Comparison of ENCODE assay signal across 8 cellular contexts in genomic region chr22:23750374-23750743, GRCh38. TPM values are rescaled to one million over a fixed set of nuclear protein-coding genes. Genes with fewer than 3 reads are reported as not detected.
A peak's percentile ranks its signal among the peaks of the same experiment; 100 is the strongest.
DNase-seq lines count a peak whose midpoint lies in the region; ATAC-seq and TF ChIP-seq lines count a peak whose summit lies in the region.

No MANE protein-coding gene starts in this region.

- H3K4me1 Mint-ChIP-seq in CD4-positive, alpha-beta T cell (ENCODE audit: low read depth) = peaks cover 12% of the 10 kb centered on the region
- H3K4me1 Mint-ChIP-seq in endodermal cell (peaks cover 10% of the 10 kb centered on the region), neural progenitor cell (peaks cover 28% of the 10 kb centered on the region)

- no peak for ATAC-seq in CD4-positive, alpha-beta T cell (ENCODE audit: poor library complexity)

- H3K4me2 ChIP-seq in OCI-LY7 (ENCODE audit: low read length) (peak overlapping the region; percentile 93), neural progenitor cell (peak overlapping the region; percentile 95)

- H2AFZ ChIP-seq in OCI-LY7 (ENCODE audit: low read length) (no peak overlapping the region), neural progenitor cell (replicated peaks) (peak overlapping the region; percentile 86)

- H3K9me2 ChIP-seq in OCI-LY7 (ENCODE audit: insufficient read depth, low read length) = no peaks in the 10 kb centered on the region

- H3K27me3 ChIP-seq in CD4-positive, alpha-beta T cell (ENCODE audit: control insufficient read depth, insufficient read depth, low read length) = no peaks in the 10 kb centered on the region
- H3K27me3 ChIP-seq in endodermal cell (ENCODE audit: control insufficient read depth, insufficient read depth, low read length, poor library complexity, severe bottlenecking) (no peaks in the 10 kb centered on the region), neural progenitor cell (no peaks in the 10 kb centered on the region)

- WGBS in endodermal cell (ENCODE audit: insufficient coverage in 1 of 2, insufficient read length in 1 of 2), 2 experiments = 40 to 45% methylated on average over 7 of the region's 7 CpGs

- H3K36me3 ChIP-seq in OCI-LY7 (ENCODE audit: insufficient read depth, low read length) (no peaks in the 10 kb centered on the region; the same call in 1 of the 2 replicates), endodermal cell (ENCODE audit: control insufficient read depth, insufficient read depth, low read length) (no peaks in the 10 kb centered on the region), neural progenitor cell (no peaks in the 10 kb centered on the region)

- CTCF ChIA-PET in CD4-positive, alpha-beta T cell (lab: Charles Lee) = interaction anchor here (0.6 to 1.4 kb wide), 3 partner anchors 16 to 144 kb away, joined by 3 read pairs; partner anchors contain the start of gene MIF
- CTCF ChIA-PET in OCI-LY7 (lab: Charles Lee; ENCODE audit: unreplicated experiment) = interaction anchor here (0.6 kb wide), 1 partner anchor 35 kb away, joined by 4 read pairs; no protein-coding TSS in a partner anchor

- intact Hi-C loops in CD4-positive, alpha-beta T cell (cut with DNase I, micrococcal nuclease) = loop anchor here in 1 of 2 experiments (2.0 kb wide), 1 partner anchor 36 kb away; the partner anchor contains the start of gene SMARCB1
- intact Hi-C loops in OCI-LY7 (cut with micrococcal nuclease; ENCODE audit: unreplicated experiment) = loop anchor here (5.0 to 10.0 kb wide), 2 partner anchors 97 to 816 kb away; no protein-coding TSS in a partner anchor

- H3K4me3 ChIP-seq in OCI-LY7 (ENCODE audit: low read depth, low read length, poor library complexity, severe bottlenecking) = peak overlapping the region; percentile 78
- H3K4me3 ChIP-seq in endodermal cell (ENCODE audit: low read length) = peak overlapping the region; percentile 93
- peak overlapping the region; percentile 88 for H3K4me3 ChIP-seq in neural progenitor cell

- no peaks in the 10 kb centered on the region for H3K9me3 ChIP-seq in CD4-positive, alpha-beta T cell (ENCODE audit: control insufficient read depth, low read length)
- H3K9me3 ChIP-seq in OCI-LY7 (ENCODE audit: low read length) (no peaks in the 10 kb centered on the region), endodermal cell (ENCODE audit: control insufficient read depth, low read length) (no peaks in the 10 kb centered on the region), neural progenitor cell (ENCODE audit: low read depth) (no peaks in the 10 kb centered on the region)

- H3K4me1 ChIP-seq in OCI-LY7 (ENCODE audit: insufficient read depth, low read length, poor library complexity, severe bottlenecking) (peaks cover 35% of the 10 kb centered on the region), endodermal cell (ENCODE audit: control insufficient read depth, insufficient read depth, low read length) (no peaks in the 10 kb centered on the region), neural progenitor cell (peaks cover 7% of the 10 kb centered on the region)

- no peak for DNase-seq in CD4-positive, alpha-beta T cell
- DNase-seq in OCI-LY7 (ENCODE audit: low spot score) (no peak), endodermal cell (no peak), neural progenitor cell (ENCODE audit: low spot score) (no peak), NCI-H187 (lab: John Stamatoyannopoulos, UW) (no peak), iPS-NIHi11 (ENCODE audit: low spot score) (no peak), NCI-H146 (lab: John Stamatoyannopoulos, UW) (no peak), SW480 (ENCODE audit: low spot score) (no peak)

- POLR2A ChIA-PET in CD4-positive, alpha-beta T cell (lab: Charles Lee) = interaction anchor here (0.6 to 1.6 kb wide), 12 partner anchors 13 to 143 kb away, joined by 3 to 11 read pairs (median 5); partner anchors contain the start of genes CHCHD10, MIF, SLC2A11 and SMARCB1
- POLR2A ChIA-PET in OCI-LY7 (lab: Charles Lee) = interaction anchor here (0.6 kb wide), 2 partner anchors 22 to 139 kb away, joined by 3 to 5 read pairs; no protein-coding TSS in a partner anchor

- TF ChIP-seq CTCF in CD4-positive, alpha-beta T cell (IDR thresholded peaks at IDR 0.05) = no peak
- TF ChIP-seq CTCF in OCI-LY7 (conservative IDR thresholded peaks at IDR 0.05; ENCODE audit: low read length) (no peak), endodermal cell (conservative IDR thresholded peaks at IDR 0.05) (no peak), neural progenitor cell (IDR thresholded peaks at IDR 0.05) (no peak)

- BruUV-seq in OCI-LY7 (replicated peaks; lab: Mats Ljungman, UMichigan) = no TSS peak

- no peaks in the 10 kb centered on the region for H3K27me3 Mint-ChIP-seq in CD4-positive, alpha-beta T cell
- H3K27me3 Mint-ChIP-seq in endodermal cell (ENCODE audit: insufficient read depth) (no peaks in the 10 kb centered on the region), neural progenitor cell (ENCODE audit: insufficient read depth, low read depth) (peaks cover 5% of the 10 kb centered on the region)

- H3K9ac ChIP-seq in endodermal cell (ENCODE audit: extremely low read depth, low read length, poor library complexity, severe bottlenecking) = peak overlapping the region; percentile 55
- peak overlapping the region; percentile 55 for H3K9ac ChIP-seq in neural progenitor cell

- H4K20me1 ChIP-seq in OCI-LY7 (ENCODE audit: insufficient read depth, low read length) (no peaks in the 10 kb centered on the region), neural progenitor cell (ENCODE audit: low read depth) (no peaks in the 10 kb centered on the region)

- H3K4me3 Mint-ChIP-seq in CD4-positive, alpha-beta T cell = peak overlapping the region; percentile 81
- H3K4me3 Mint-ChIP-seq in endodermal cell (peak overlapping the region; percentile 65), neural progenitor cell (peak overlapping the region; percentile 86)

- H3K79me2 ChIP-seq in OCI-LY7 (ENCODE audit: insufficient read depth, low read depth, low read length) (peaks cover 11% of the 10 kb centered on the region; the same call in 1 of the 2 replicates), neural progenitor cell (ENCODE audit: low read depth) (no peaks in the 10 kb centered on the region)

- peaks cover 9% of the 10 kb centered on the region for H3K36me3 Mint-ChIP-seq in CD4-positive, alpha-beta T cell (ENCODE audit: low read depth)
- H3K36me3 Mint-ChIP-seq in endodermal cell (ENCODE audit: low read depth) = peaks cover 10% of the 10 kb centered on the region
- H3K36me3 Mint-ChIP-seq in neural progenitor cell = peaks cover 2% of the 10 kb centered on the region

- H3K9me3 Mint-ChIP-seq in CD4-positive, alpha-beta T cell = no peaks in the 10 kb centered on the region
- H3K9me3 Mint-ChIP-seq in endodermal cell = no peaks in the 10 kb centered on the region
- H3K9me3 Mint-ChIP-seq in neural progenitor cell = no peaks in the 10 kb centered on the region

- H3F3A ChIP-seq in neural progenitor cell (ENCODE audit: low read depth) = peaks cover 9% of the 10 kb centered on the region

- H3K27ac ChIP-seq in CD4-positive, alpha-beta T cell (ENCODE audit: low read depth, low read length) = no peak overlapping the region
- H3K27ac ChIP-seq in OCI-LY7 (ENCODE audit: low read depth, low read length, poor library complexity, severe bottlenecking) (peak overlapping the region; percentile 8), endodermal cell (ENCODE audit: low read depth, low read length) (no peak overlapping the region), neural progenitor cell (no peak overlapping the region)

- peak overlapping the region; percentile 16 for H3K27ac Mint-ChIP-seq in CD4-positive, alpha-beta T cell
- H3K27ac Mint-ChIP-seq in endodermal cell (peak overlapping the region; percentile 72), neural progenitor cell (no peak overlapping the region)

RNA-seq across cellular contexts. Expression of gene ZNF70, which starts 0.6 kb away (rescaled TPM):
- 1 to 10 TPM; 1.3 to 1.9 TPM for total RNA-seq in CD4-positive, alpha-beta T cell
- 5.1 and 6.0 TPM in 2 replicates for total RNA-seq in OCI-LY7 (2014; rRNA removed; shearing (Covaris generic))
- total RNA-seq in OCI-LY7 (2022) (8.4 and 8.7 TPM in 2 replicates), endodermal cell (1 to 10 TPM; 4.7 to 5.7 TPM), neural progenitor cell (ENCODE audit: low replicate concordance) (3.9 and 4.6 TPM in 2 replicates)
- 4.4 TPM for polyA plus RNA-seq in endodermal cell (2013, experiment 1 of 2)
- polyA plus RNA-seq in endodermal cell (2013, experiment 2 of 2) = 3.8 TPM

RNA-seq across cellular contexts. Expression of gene VPREB3, which starts 3.9 kb away (rescaled TPM):
- not detected for total RNA-seq in CD4-positive, alpha-beta T cell
- 163 and 241 TPM in 2 replicates for total RNA-seq in OCI-LY7 (2014; rRNA removed; shearing (Covaris generic))
- total RNA-seq in OCI-LY7 (2022) = 312 and 333 TPM in 2 replicates
- not detected for total RNA-seq in endodermal cell
- not detected for polyA plus RNA-seq in endodermal cell (2013, experiment 1 of 2)
- polyA plus RNA-seq in endodermal cell (2013, experiment 2 of 2) = not detected
- not detected in 2 replicates for total RNA-seq in neural progenitor cell (ENCODE audit: low replicate concordance)

RNA-seq across cellular contexts. Expression of gene C22orf15, which starts 12.4 kb away (rescaled TPM):
- under 1 TPM; 0.49 to 0.84 TPM for total RNA-seq in CD4-positive, alpha-beta T cell
- 1.0 and 1.7 TPM in 2 replicates for total RNA-seq in OCI-LY7 (2014; rRNA removed; shearing (Covaris generic))
- total RNA-seq in OCI-LY7 (2022) (0.86 and 1.3 TPM in 2 replicates), endodermal cell (1 to 10 TPM; 1.5 to 2.2 TPM), neural progenitor cell (ENCODE audit: low replicate concordance) (0.56 and 3.0 TPM in 2 replicates)
- 2.7 TPM for polyA plus RNA-seq in endodermal cell (2013, experiment 1 of 2)
- polyA plus RNA-seq in endodermal cell (2013, experiment 2 of 2) = 3.0 TPM

RNA-seq across cellular contexts. Expression of gene CHCHD10, which starts 17.4 kb away (rescaled TPM):
- 10 to 100 TPM; 34.4 to 43.0 TPM for total RNA-seq in CD4-positive, alpha-beta T cell
- 50.8 and 54.6 TPM in 2 replicates for total RNA-seq in OCI-LY7 (2014; rRNA removed; shearing (Covaris generic))
- total RNA-seq in OCI-LY7 (2022) (191 and 252 TPM in 2 replicates), endodermal cell (100 to 1,000 TPM in 1 of 2 donors, 10 to 100 TPM in 1; 76.1 to 103 TPM), neural progenitor cell (ENCODE audit: low replicate concordance) (0.53 and 9.1 TPM in 2 replicates)
- polyA plus RNA-seq in endodermal cell (2013, experiment 1 of 2) = 75.1 TPM
- 66.0 TPM for polyA plus RNA-seq in endodermal cell (2013, experiment 2 of 2)

RNA-seq across cellular contexts. Expression of gene MMP11, which starts 22.3 kb away (rescaled TPM):
- 1 to 10 TPM; 2.3 to 2.4 TPM for total RNA-seq in CD4-positive, alpha-beta T cell
- 10.0 and 12.9 TPM in 2 replicates for total RNA-seq in OCI-LY7 (2014; rRNA removed; shearing (Covaris generic))
- total RNA-seq in OCI-LY7 (2022) (6.3 and 9.2 TPM in 2 replicates), endodermal cell (10 to 100 TPM in 1 of 2 donors, 1 to 10 TPM in 1; 9.7 to 14.3 TPM), neural progenitor cell (ENCODE audit: low replicate concordance) (4.1 and 13.7 TPM in 2 replicates)
- 14.7 TPM for polyA plus RNA-seq in endodermal cell (2013, experiment 1 of 2)
- 14.5 TPM for polyA plus RNA-seq in endodermal cell (2013, experiment 2 of 2)

Comparison
In these comparisons a context has a peak if more than half of its experiments do, and no peak if none do; other contexts are left out.
1. RNA of gene VPREB3, which starts 3.9 kb away (total RNA-seq): 163 to 333 TPM in OCI-LY7; not detected in CD4-positive, alpha-beta T cell, not detected in endodermal cell and not detected in neural progenitor cell; every median in the first group is over 100 times any median in the second.
2. Peak in every context shown above with its lines, with median percentiles within 50 percentile points of each other: H3K4me3 Mint-ChIP-seq and H3K4me3 ChIP-seq.